ENCODE assay signal across 35 cellular contexts in the genomic region with DNA sequence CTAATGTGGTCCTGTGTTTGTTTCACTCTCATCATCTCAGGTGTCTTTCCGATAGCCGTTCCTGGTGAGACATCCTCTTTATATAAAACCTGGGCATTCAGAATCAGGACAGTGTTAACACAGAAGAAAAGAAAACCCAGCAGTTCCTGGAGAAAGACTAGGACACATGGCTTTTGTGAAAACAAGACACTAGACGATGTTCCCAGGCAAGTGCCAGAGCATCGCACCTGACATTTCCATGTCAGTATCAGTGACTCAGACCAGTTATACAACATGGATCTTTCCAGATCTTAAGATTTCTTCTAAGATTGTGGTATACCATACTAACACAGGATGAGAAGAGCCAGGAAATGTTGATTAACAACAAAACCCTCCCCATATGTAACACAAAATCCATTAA.
"Had no signal": no experiment of that assay in that cellular context is flagged by ENCODE, and none has a peak within 500 bp of the region (broad histone marks: within the 10 kb centered on the region; RNA-seq: fewer than 3 reads in every experiment).

No MANE protein-coding gene starts in this region.

- DNase-seq: Karpas-422, Kasumi-1, MG63, MM.1S, MV-4-11, NCI-H1048, NCI-H1092, NCI-H1092 treated with DMSO at 0.1 percent for 48 hours, NCI-H1105, NCI-H1105 treated with DMSO at 0.1 percent for 48 hours, NCI-H1417, NCI-H1417 treated with DMSO at 0.1 percent for 48 hours, NCI-H1436, NCI-H1436 treated with DMSO at 0.1 percent for 48 hours, NCI-H146, NCI-H1694, NCI-H1694 treated with DMSO at 0.1 percent for 48 hours, NCI-H187, NCI-H187 treated with DMSO at 0.1 percent for 48 hours, NCI-H1930, NCI-H2029, NCI-H2029 treated with DMSO at 0.1 percent for 48 hours, NCI-H2081, NCI-H2081 treated with DMSO at 0.1 percent for 48 hours, NCI-H2107, NCI-H2171, NCI-H2171 treated with DMSO at 0.1 percent for 48 hours, NCI-H2227 treated with DMSO at 0.1 percent for 48 hours, NCI-H226, NCI-H345, NCI-H446, NCI-H446 treated with DMSO at 0.1 percent for 48 hours, NCI-H510A, NCI-H510A treated with DMSO at 0.1 percent for 48 hours had no signal

- H3K9me3 ChIP-seq: MG63 had no signal

- H3K27me3 ChIP-seq: MG63 had no signal

- H3K27ac ChIP-seq: KMS-11 had no signal

- H3K36me3 ChIP-seq: MG63 had no signal

- H3K4me3 ChIP-seq: MG63 had no signal
